ENCODE assay signal across 1 cellular context in genomic region chr4:10225096-10225495, GRCh38.
TF ChIP-seq lines count a peak whose summit lies in the region.

No MANE protein-coding gene starts in this region.

TF ChIP-seq in K562, 482 proteins besides CTCF, POLR2A, EP300 and RAD21 (continued from another document):
- TF ChIP-seq ZNF449 (CRISPR knock-in tag; IDR thresholded peaks at IDR 0.05) (no peak), ETS1 (conservative IDR thresholded peaks at IDR 0.05; ENCODE audit: control insufficient read depth, low read depth, low read length) (no peak)
TF ChIP-seq in K562: peak in this region for 0.
